In genomic region chr16:30904114-30904780, GRCh38 we compare ENCODE assay signal across 1 cellular context.
TF ChIP-seq lines count a peak whose summit lies in the region.

No MANE protein-coding gene starts in this region.

TF ChIP-seq in H1, 55 proteins besides CTCF, POLR2A, EP300 and RAD21:
- TF ChIP-seq ASH2L (IDR thresholded peaks at IDR 0.05; ENCODE audit: low read length) (no peak), TAF7 (optimal IDR thresholded peaks at IDR 0.05; ENCODE audit: borderline replicate concordance, low read depth, low read length) (no peak), POLR2AphosphoS5 (IDR thresholded peaks at IDR 0.05; ENCODE audit: low read depth, low read length) (no peak), SAP30 (IDR thresholded peaks at IDR 0.05; ENCODE audit: insufficient read depth, insufficient replicate concordance, low read length) (no peak), CHD1 (IDR thresholded peaks at IDR 0.05; ENCODE audit: low read depth, low read length) (no peak), JUN (IDR thresholded peaks at IDR 0.05; ENCODE audit: low read depth, low read length) (no peak), CREB1 (IDR thresholded peaks at IDR 0.05) (no peak), SP2 (IDR thresholded peaks at IDR 0.05; ENCODE audit: low read length) (no peak), CEBPB (IDR thresholded peaks at IDR 0.05; ENCODE audit: low read depth, low read length) (no peak), SP4 (IDR thresholded peaks at IDR 0.05; ENCODE audit: low read length) (no peak), TAF1 (IDR thresholded peaks at IDR 0.05; ENCODE audit: low read depth, low read length) (no peak), NANOG (IDR thresholded peaks at IDR 0.05; ENCODE audit: insufficient read depth, low read depth, low read length, poor library complexity, severe bottlenecking) (no peak), CBX8 (IDR thresholded peaks at IDR 0.05; ENCODE audit: borderline replicate concordance, low read depth, low read length) (no peak), ZNF274 (IDR thresholded peaks at IDR 0.05; ENCODE audit: borderline replicate concordance, extremely low read depth, low read length) (no peak), SUZ12 (IDR thresholded peaks at IDR 0.05; ENCODE audit: low read length) (no peak), KDM5A (IDR thresholded peaks at IDR 0.05; ENCODE audit: low read length) (no peak)
TF ChIP-seq in H1: peak in this region for 0.
